In the genomic region with DNA sequence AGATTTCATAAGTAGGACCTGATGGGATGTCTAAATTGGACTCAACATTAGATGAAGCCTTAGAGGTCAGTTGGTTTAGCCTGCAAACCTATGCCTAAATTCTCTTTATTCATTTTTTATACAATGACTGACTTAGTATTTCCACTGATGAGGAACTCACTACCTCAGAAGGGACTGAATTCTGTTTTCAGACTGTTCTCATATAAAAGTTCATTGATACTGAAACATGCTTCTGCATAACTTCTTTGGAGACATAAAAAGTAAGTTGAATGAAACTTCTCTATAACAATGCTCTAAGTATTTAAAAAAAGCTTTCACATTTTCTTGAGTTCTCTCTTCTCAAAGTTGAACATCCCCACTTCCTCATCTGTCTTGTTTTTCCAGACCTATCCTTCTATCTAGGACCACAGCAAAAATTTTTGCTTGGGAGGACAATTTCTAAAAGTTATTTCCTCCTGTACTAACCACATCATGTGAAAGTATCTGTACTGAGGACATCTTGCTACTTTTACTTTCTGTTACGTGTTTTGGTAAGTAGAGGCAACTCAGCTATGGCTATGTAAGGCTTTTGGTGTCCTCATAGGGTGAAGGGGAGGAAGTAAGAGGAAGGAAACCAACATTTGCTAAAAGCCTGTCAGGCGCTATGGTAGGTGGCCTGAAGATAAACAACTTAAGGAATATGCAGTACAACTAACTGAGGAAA, we compare ENCODE assay signal across 9 cellular contexts.
DNase-seq lines count a peak whose midpoint lies in the region; ATAC-seq and TF ChIP-seq lines count a peak whose summit lies in the region.
"Had no signal": no experiment of that assay in that cellular context is flagged by ENCODE, and none has a peak within 500 bp of the region (broad histone marks: within the 10 kb centered on the region; RNA-seq: fewer than 3 reads in every experiment).

No MANE protein-coding gene starts in this region.

- DNase-seq in GM10266 (ENCODE audit: extremely low spot score) (peak; percentile 13), KG1 (lab: John Stamatoyannopoulos, UW) (peak; percentile 18), COR-L47 (lab: John Stamatoyannopoulos, UW) (no peak), AG20443 (ENCODE audit: low spot score) (no peak), NCI-H1436 treated with DMSO at 0.1 percent for 48 hours (lab: John Stamatoyannopoulos, UW) (no peak), NCI-H446 (lab: John Stamatoyannopoulos, UW) (no peak)
- DNase-seq: mesendoderm had no signal

- ATAC-seq in GM21515 (IDR thresholded peaks at IDR 0.05; ENCODE audit: unreplicated experiment) = peak; percentile 84

- no peak for TF ChIP-seq CTCF in GM10266 (IDR thresholded peaks at IDR 0.05; ENCODE audit: control insufficient read depth, insufficient read depth, low read depth, missing control alignments)

- H3K27me3 ChIP-seq in layer of hippocampus (ENCODE audit: control insufficient read depth, insufficient read depth, low read length) = no peaks in the 10 kb centered on the region

- H3K27ac ChIP-seq in layer of hippocampus (ENCODE audit: low read depth, low read length) = peak overlapping the region; percentile 15

Comparison
In these comparisons a context has a peak if more than half of its experiments do, and no peak if none do; other contexts are left out.
1. DNase-seq: peak in GM10266 (single experiment) and KG1 (single experiment); none in COR-L47 (single experiment), AG20443 (single experiment), NCI-H1436 treated with DMSO at 0.1 percent for 48 hours (single experiment) and NCI-H446 (0 of 2).